16 cellular contexts compared by ENCODE assay signal in genomic region chr2:74619651-74620297, GRCh38.
DNase-seq lines count a peak whose midpoint lies in the region; ATAC-seq and TF ChIP-seq lines count a peak whose summit lies in the region.
"Had no signal": no experiment of that assay in that cellular context is flagged by ENCODE, and none has a peak within 500 bp of the region (broad histone marks: within the 10 kb centered on the region; RNA-seq: fewer than 3 reads in every experiment).

No MANE protein-coding gene starts in this region.

- no peak for TF ChIP-seq CTCF in GM13976 (IDR thresholded peaks at IDR 0.05; ENCODE audit: borderline replicate concordance, control extremely low read depth, extremely low read depth, insufficient read depth, missing control alignments)

- ATAC-seq in GM21786 (IDR thresholded peaks at IDR 0.05; ENCODE audit: unreplicated experiment): peak; percentile 75
- ATAC-seq in GM18520 (IDR thresholded peaks at IDR 0.05; ENCODE audit: unreplicated experiment): no peak

- DNase-seq in GM13976 (ENCODE audit: low spot score) (peak; percentile 21), MV-4-11 (lab: John Stamatoyannopoulos, UW) (peak; percentile 42), medulla oblongata (ENCODE audit: extremely low spot score) (peak; percentile 11), DMS 273 (lab: John Stamatoyannopoulos, UW; ENCODE audit: unreplicated experiment) (no peak), SW 1271 (lab: John Stamatoyannopoulos, UW) (no peak), AG20443 (ENCODE audit: low spot score) (no peak)
- DNase-seq: activated CD4-positive, alpha-beta T cell treated with anti-CD3 and anti-CD28 coated beads for 48 hours; activated effector memory CD4-positive, alpha-beta T cell treated with Interleukin-2 at 50 U/mL for 16 hours; dorsolateral prefrontal cortex; Kasumi-1; kidney; NCI-H345; ovary; transverse colon had no signal

- in situ Hi-C loops in GM13976 (cut with MboI; ENCODE audit: low sequenced_read_pairs, unreplicated experiment): no loop called here

Comparison
In these comparisons a context has a peak if more than half of its experiments do, and no peak if none do; other contexts are left out.
1. DNase-seq: peak in GM13976 (single experiment), MV-4-11 (single experiment) and medulla oblongata (single experiment); none in DMS 273 (single experiment), SW 1271 (0 of 2) and AG20443 (single experiment).